10 cellular contexts compared by ENCODE assay signal in genomic region chr19:2215281-2215751, GRCh38. TPM values are rescaled to one million over a fixed set of nuclear protein-coding genes. Genes with fewer than 3 reads are reported as not detected.
DNase-seq lines count a peak whose midpoint lies in the region; FAIRE-seq and TF ChIP-seq lines count a peak whose summit lies in the region.
"Had no signal": no experiment of that assay in that cellular context is flagged by ENCODE, and none has a peak within 500 bp of the region (broad histone marks: within the 10 kb centered on the region; RNA-seq: fewer than 3 reads in every experiment).

No MANE protein-coding gene starts in this region.

- peak overlapping the region; percentile 37 for H3K27ac ChIP-seq in RWPE1
- H3K27ac ChIP-seq: ovary had no signal

- TF ChIP-seq POLR2A in H54 (IDR thresholded peaks at IDR 0.05; ENCODE audit: low read depth, low read length): no peak

- intact Hi-C loops in activated T-helper 2 cell treated with anti-CD3 and anti-CD28 coated beads, Interferon-gamma antibody, Interleukin-2, Interleukin-4, amounts not matched to agents 10 μg/mL and 5 μg/mL and 100 μg/mL, durations not matched to agents 14 hours and 24 hours and 36 hours (cut with micrococcal nuclease): no loop called here

- CTCF ChIA-PET in RWPE1 (lab: Yijun Ruan, JAX): no interaction called here

- peaks cover 6% of the 10 kb centered on the region for H3K4me1 Mint-ChIP-seq in activated T-helper 2 cell treated with anti-CD3 and anti-CD28 coated beads, Interferon-gamma antibody, Interleukin-2, Interleukin-4, amounts not matched to agents 10 μg/mL and 5 μg/mL and 100 μg/mL, durations not matched to agents 14 hours and 24 hours and 36 hours (ENCODE audit: low read depth)

- no peak overlapping the region for H3K4me3 Mint-ChIP-seq in activated T-helper 2 cell treated with anti-CD3 and anti-CD28 coated beads, Interferon-gamma antibody, Interleukin-2, Interleukin-4, amounts not matched to agents 10 μg/mL and 5 μg/mL and 100 μg/mL, durations not matched to agents 14 hours and 24 hours and 36 hours (ENCODE audit: low read depth)

- H3K9me3 Mint-ChIP-seq in activated T-helper 2 cell treated with anti-CD3 and anti-CD28 coated beads, Interferon-gamma antibody, Interleukin-2, Interleukin-4, amounts not matched to agents 10 μg/mL and 5 μg/mL and 100 μg/mL, durations not matched to agents 14 hours and 24 hours and 36 hours: no peaks in the 10 kb centered on the region

- H3K36me3 Mint-ChIP-seq in activated T-helper 2 cell treated with anti-CD3 and anti-CD28 coated beads, Interferon-gamma antibody, Interleukin-2, Interleukin-4, amounts not matched to agents 10 μg/mL and 5 μg/mL and 100 μg/mL, durations not matched to agents 14 hours and 24 hours and 36 hours (ENCODE audit: low read depth): peaks cover 76% of the 10 kb centered on the region

- FAIRE-seq in H54 (lab: Jason Lieb, UNC): no peak

- H3K27me3 Mint-ChIP-seq in activated T-helper 2 cell treated with anti-CD3 and anti-CD28 coated beads, Interferon-gamma antibody, Interleukin-2, Interleukin-4, amounts not matched to agents 10 μg/mL and 5 μg/mL and 100 μg/mL, durations not matched to agents 14 hours and 24 hours and 36 hours (ENCODE audit: low read depth): no peaks in the 10 kb centered on the region

- TF ChIP-seq CTCF in RWPE1 (conservative IDR thresholded peaks at IDR 0.05; ENCODE audit: low read depth) (no peak), choroid plexus epithelial cell (conservative IDR thresholded peaks at IDR 0.05; ENCODE audit: low read depth, low read length) (no peak)

- POLR2A ChIA-PET in RWPE1 (lab: Yijun Ruan, JAX; ENCODE audit: low non-redundant PET): no interaction called here

- H3K27ac Mint-ChIP-seq in activated T-helper 2 cell treated with anti-CD3 and anti-CD28 coated beads, Interferon-gamma antibody, Interleukin-2, Interleukin-4, amounts not matched to agents 10 μg/mL and 5 μg/mL and 100 μg/mL, durations not matched to agents 14 hours and 24 hours and 36 hours: no peak overlapping the region

- DNase-seq in ELF-1 (ENCODE audit: low read depth, low spot score) (peak; percentile 68), RWPE1 (ENCODE audit: low spot score) (no peak), choroid plexus epithelial cell (ENCODE audit: low read depth) (peak; percentile 35), HT-29 (ENCODE audit: low spot score) (no peak), H54 (ENCODE audit: insufficient read length, low spot score) (no peak)
- DNase-seq in activated T-helper 2 cell treated with anti-CD3 and anti-CD28 coated beads, Interferon-gamma antibody, Interleukin-2, Interleukin-4, amounts not matched to agents 10 μg/mL and 5 μg/mL and 100 μg/mL, durations not matched to agents 14 hours and 24 hours and 36 hours (ENCODE audit: low spot score): no peak
- DNase-seq: foreskin fibroblast, NCI-H345, ovary, SIG-M5 had no signal

- no peak overlapping the region for H3K4me3 ChIP-seq in choroid plexus epithelial cell (ENCODE audit: low read depth, low read length)
- H3K4me3 ChIP-seq: ovary had no signal

RNA-seq across cellular contexts. Expression of gene PLEKHJ1, which starts 20.8 kb away (rescaled TPM):
- 295 and 307 TPM in 2 replicates for total RNA-seq in HT-29 (2014; rRNA removed; shearing (Covaris generic))
- total RNA-seq in activated T-helper 2 cell treated with anti-CD3 and anti-CD28 coated beads, Interferon-gamma antibody, Interleukin-2, Interleukin-4, amounts not matched to agents 10 μg/mL and 5 μg/mL and 100 μg/mL, durations not matched to agents 14 hours and 24 hours and 36 hours: 75.7 and 77.2 TPM in 2 replicates

RNA-seq across cellular contexts. Expression of gene SF3A2, which starts 21.3 kb away (rescaled TPM):
- total RNA-seq in HT-29 (2014; rRNA removed; shearing (Covaris generic)): 80.5 and 102 TPM in 2 replicates
- total RNA-seq in activated T-helper 2 cell treated with anti-CD3 and anti-CD28 coated beads, Interferon-gamma antibody, Interleukin-2, Interleukin-4, amounts not matched to agents 10 μg/mL and 5 μg/mL and 100 μg/mL, durations not matched to agents 14 hours and 24 hours and 36 hours: 153 and 154 TPM in 2 replicates

RNA-seq across cellular contexts. Expression of gene AMH, which starts 33.8 kb away (rescaled TPM):
- 17.3 and 19.9 TPM in 2 replicates for total RNA-seq in HT-29 (2014; rRNA removed; shearing (Covaris generic))
- total RNA-seq in activated T-helper 2 cell treated with anti-CD3 and anti-CD28 coated beads, Interferon-gamma antibody, Interleukin-2, Interleukin-4, amounts not matched to agents 10 μg/mL and 5 μg/mL and 100 μg/mL, durations not matched to agents 14 hours and 24 hours and 36 hours: 4.3 TPM in 2 replicates

RNA-seq across cellular contexts. Expression of gene JSRP1, which starts 40.9 kb away (rescaled TPM):
- 0.34 and 0.38 TPM in 2 replicates for total RNA-seq in HT-29 (2014; rRNA removed; shearing (Covaris generic))
- total RNA-seq in activated T-helper 2 cell treated with anti-CD3 and anti-CD28 coated beads, Interferon-gamma antibody, Interleukin-2, Interleukin-4, amounts not matched to agents 10 μg/mL and 5 μg/mL and 100 μg/mL, durations not matched to agents 14 hours and 24 hours and 36 hours: 0.21 and 0.67 TPM in 2 replicates

RNA-seq across cellular contexts. Expression of gene DOT1L, which starts 51.6 kb away (rescaled TPM):
- total RNA-seq in HT-29 (2014; rRNA removed; shearing (Covaris generic)): 12.9 and 19.5 TPM in 2 replicates
- total RNA-seq in activated T-helper 2 cell treated with anti-CD3 and anti-CD28 coated beads, Interferon-gamma antibody, Interleukin-2, Interleukin-4, amounts not matched to agents 10 μg/mL and 5 μg/mL and 100 μg/mL, durations not matched to agents 14 hours and 24 hours and 36 hours: 115 and 121 TPM in 2 replicates

Comparison
In these comparisons a context has a peak if more than half of its experiments do, and no peak if none do; other contexts are left out.
1. DNase-seq: peak in ELF-1 (single experiment) and choroid plexus epithelial cell (single experiment); none in RWPE1 (single experiment), HT-29 (single experiment), activated T-helper 2 cell treated with anti-CD3 and anti-CD28 coated beads, Interferon-gamma antibody, Interleukin-2, Interleukin-4, amounts not matched to agents 10 μg/mL and 5 μg/mL and 100 μg/mL, durations not matched to agents 14 hours and 24 hours and 36 hours (single experiment) and H54 (single experiment).